Comparison of ENCODE assay signal across 13 cellular contexts in the genomic region with DNA sequence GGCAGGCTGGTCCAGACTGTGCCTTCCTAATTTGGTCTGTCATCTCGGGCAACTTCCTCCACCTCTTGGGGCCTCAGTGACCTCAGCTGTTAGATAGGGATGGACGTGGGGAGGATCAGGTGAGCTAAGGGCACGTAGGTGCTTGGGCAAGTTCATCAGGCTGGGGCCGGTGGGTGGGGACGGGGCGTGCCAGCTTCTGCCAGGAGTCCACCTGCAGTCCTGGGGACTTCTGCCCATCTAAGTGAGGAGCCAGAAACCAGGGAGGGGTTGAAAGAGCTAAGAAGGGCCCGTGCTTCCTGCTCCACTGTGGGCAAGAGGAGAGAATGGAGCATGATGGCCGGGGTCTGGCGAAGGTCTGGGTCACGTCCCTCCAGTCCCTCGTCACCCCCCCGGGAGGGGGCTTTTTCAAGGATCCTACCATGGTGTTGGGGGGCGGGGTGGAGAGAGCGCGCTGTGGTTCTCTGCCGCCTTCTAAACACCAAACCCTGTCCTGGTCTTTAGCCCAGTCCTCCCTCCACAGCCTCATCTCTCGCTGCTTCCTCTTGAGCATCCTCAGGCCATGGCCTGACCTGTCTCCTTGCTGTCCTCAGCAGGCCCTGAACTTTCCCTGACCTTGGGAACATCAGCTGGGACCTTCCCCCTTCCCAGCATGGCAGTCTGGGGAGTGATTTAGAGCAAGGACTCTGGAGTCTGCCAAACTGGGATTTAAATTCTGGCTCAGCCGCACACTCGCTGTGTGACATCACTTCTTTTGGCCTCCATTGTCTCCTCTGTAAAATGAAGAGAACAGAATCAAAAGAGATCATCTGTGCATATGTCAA. TPM values are rescaled to one million over a fixed set of nuclear protein-coding genes. Genes with fewer than 3 reads are reported as not detected.
DNase-seq lines count a peak whose midpoint lies in the region; ATAC-seq, FAIRE-seq and TF ChIP-seq lines count a peak whose summit lies in the region.
"Had no signal": no experiment of that assay in that cellular context is flagged by ENCODE, and none has a peak within 500 bp of the region (broad histone marks: within the 10 kb centered on the region; RNA-seq: fewer than 3 reads in every experiment).

No MANE protein-coding gene starts in this region.

- peaks cover 46% of the 10 kb centered on the region for H3K4me1 Mint-ChIP-seq in Calu3 (ENCODE audit: low read depth, unreplicated experiment)

- peak overlapping the region; percentile 93 for H3K27ac Mint-ChIP-seq in Calu3 (ENCODE audit: unreplicated experiment)
- H3K27ac Mint-ChIP-seq: natural killer cell treated with Interleukin-12 subunit alpha and Interleukin-12 subunit beta and Interleukin-15 and Interleukin-18, amount 100 ng/mL, for 72 hours had no signal

- H3K9me3 ChIP-seq in right lobe of liver (no peaks in the 10 kb centered on the region), skeletal muscle tissue (ENCODE audit: control insufficient read depth in 3 of 3, low read length in 3 of 3) (no peaks in the 10 kb centered on the region)

- intact Hi-C loops in Calu3 (cut with micrococcal nuclease; ENCODE audit: unreplicated experiment) (no loop called here), right lobe of liver (cut with DNase I) (no loop called here)

- H3K4me3 ChIP-seq in bronchial epithelial cell (ENCODE audit: low read depth, low read length) = no peak overlapping the region
- no peak overlapping the region for H3K4me3 ChIP-seq in right lobe of liver
- no peak overlapping the region for H3K4me3 ChIP-seq in skeletal muscle tissue (ENCODE audit: low read length in 3 of 3)

- WGBS in right lobe of liver (ENCODE audit: insufficient coverage, low coverage, low lambda C conversion rate, missing lambda C conversion rate) = 78% methylated on average over 13 of the region's 19 CpGs

- ATAC-seq in right lobe of liver = peak in 3 of 4 donors; percentile 5 to 34 (median 29)
- ATAC-seq in activated CD4-positive, CD25-positive, alpha-beta regulatory T cell treated with anti-CD3 and anti-CD28 coated beads, Interleukin-2, amount 50 U/mL, for 24 hours = no peak
- ATAC-seq in HG03159 (IDR thresholded peaks at IDR 0.05; ENCODE audit: unreplicated experiment) = no peak
- ATAC-seq: SK-N-SH treated with all-trans-retinoic acid at 6 μM for 48 hours had no signal

- no TSS peak for BruUV-seq in Calu3 (replicated peaks; lab: Mats Ljungman, UMichigan)

- H3K36me3 ChIP-seq in bronchial epithelial cell (ENCODE audit: control insufficient read depth, insufficient read depth, low read length) (no peaks in the 10 kb centered on the region), right lobe of liver (no peaks in the 10 kb centered on the region), skeletal muscle tissue (ENCODE audit: control insufficient read depth in 3 of 3, insufficient read depth in 3 of 3, low read length in 3 of 3) (no peaks in the 10 kb centered on the region)

- peak overlapping the region; percentile 16 to 68 (median 53) for H3K9ac ChIP-seq in skeletal muscle tissue (ENCODE audit: low read depth in 1 of 3, low read length in 3 of 3)

- no peaks in the 10 kb centered on the region for H3K27me3 Mint-ChIP-seq in Calu3 (ENCODE audit: unreplicated experiment)
- H3K27me3 Mint-ChIP-seq: natural killer cell treated with Interleukin-12 subunit alpha and Interleukin-12 subunit beta and Interleukin-15 and Interleukin-18, amount 100 ng/mL, for 72 hours had no signal

- no peaks in the 10 kb centered on the region for H3K9me3 Mint-ChIP-seq in Calu3 (ENCODE audit: low read depth, unreplicated experiment)
- H3K9me3 Mint-ChIP-seq: natural killer cell treated with Interleukin-12 subunit alpha and Interleukin-12 subunit beta and Interleukin-15 and Interleukin-18, amount 100 ng/mL, for 72 hours had no signal

- FAIRE-seq in bronchial epithelial cell (lab: Jason Lieb, UNC) (peak; percentile 76), GM12891 (lab: Jason Lieb, UNC) (no peak)
- FAIRE-seq: colon had no signal

- peaks cover 30% of the 10 kb centered on the region for H3K36me3 Mint-ChIP-seq in Calu3 (ENCODE audit: insufficient read depth, unreplicated experiment)
- H3K36me3 Mint-ChIP-seq: natural killer cell treated with Interleukin-12 subunit alpha and Interleukin-12 subunit beta and Interleukin-15 and Interleukin-18, amount 100 ng/mL, for 72 hours had no signal

- CTCF ChIA-PET in Calu3 (lab: Charles Lee) = interaction anchor here (1.0 to 1.5 kb wide), 5 partner anchors 22 to 99 kb away, joined by 3 to 7 read pairs (median 3); a partner anchor contains a TSS

- DNase-seq in Calu3 (no peak), bronchial epithelial cell (ENCODE audit: low read depth) (no peak), right lobe of liver (no peak), GM12891 (ENCODE audit: insufficient read length, low spot score) (no peak)
- no peak for DNase-seq in activated CD4-positive, alpha-beta T cell treated with anti-CD3 and anti-CD28 coated beads, Interleukin-2, amount 50 U/mL, for 48 hours
- DNase-seq: activated naive CD4-positive, alpha-beta T cell treated with Interleukin-2 at 50 U/mL for 16 hours; NCI-H1048 had no signal

- H3K4me1 ChIP-seq in right lobe of liver = no peaks in the 10 kb centered on the region
- H3K4me1 ChIP-seq in skeletal muscle tissue (ENCODE audit: control insufficient read depth in 3 of 3, insufficient read depth in 3 of 3, low read length in 3 of 3) = peaks cover 13 to 31% (median 16%) of the 10 kb centered on the region in 3 donors

- no peak overlapping the region for H3K4me3 Mint-ChIP-seq in Calu3 (ENCODE audit: low read depth, unreplicated experiment)
- H3K4me3 Mint-ChIP-seq: natural killer cell treated with Interleukin-12 subunit alpha and Interleukin-12 subunit beta and Interleukin-15 and Interleukin-18, amount 100 ng/mL, for 72 hours had no signal

- H3K27ac ChIP-seq in right lobe of liver (peak overlapping the region; percentile 15 to 68 (median 29)), skeletal muscle tissue (ENCODE audit: low read depth, low read length) (peak overlapping the region; percentile 92)

- TF ChIP-seq POLR2A in right lobe of liver (IDR thresholded peaks at IDR 0.05) (no peak), GM12891 (IDR thresholded peaks at IDR 0.05; ENCODE audit: low read depth, low read length) (no peak)

- TF ChIP-seq CTCF in Calu3 (IDR thresholded peaks at IDR 0.05; ENCODE audit: unreplicated experiment) (no peak), bronchial epithelial cell (IDR thresholded peaks at IDR 0.05; ENCODE audit: insufficient read depth, low read length, severe bottlenecking) (no peak), right lobe of liver (IDR thresholded peaks at IDR 0.05) (no peak)

- H3K27me3 ChIP-seq in bronchial epithelial cell (ENCODE audit: control insufficient read depth, insufficient read depth, low read length) = no peaks in the 10 kb centered on the region
- H3K27me3 ChIP-seq in right lobe of liver = no peaks in the 10 kb centered on the region
- no peaks in the 10 kb centered on the region for H3K27me3 ChIP-seq in skeletal muscle tissue (ENCODE audit: control insufficient read depth in 3 of 3, insufficient read depth in 3 of 3, low read length in 3 of 3)

TF ChIP-seq in GM12891, 5 proteins besides CTCF, POLR2A, EP300 and RAD21:
- TF ChIP-seq PAX5 (IDR thresholded peaks at IDR 0.05; ENCODE audit: insufficient read depth, low read length, severe bottlenecking) (no peak), POLR2AphosphoS5 (IDR thresholded peaks at IDR 0.05; ENCODE audit: low read depth, low read length) (no peak), TAF1 (IDR thresholded peaks at IDR 0.05; ENCODE audit: low read depth, low read length) (no peak), POU2F2 (IDR thresholded peaks at IDR 0.05; ENCODE audit: low read depth, low read length) (no peak), SPI1 (IDR thresholded peaks at IDR 0.05; ENCODE audit: low read depth, low read length) (no peak)
TF ChIP-seq in GM12891: peak in this region for 0.

RNA-seq across cellular contexts. Expression of a gene that starts 21.6 kb away (rescaled TPM):
- total RNA-seq in Calu3 (2022) = 63.4 and 104 TPM in 2 replicates
- 3.9 and 22.8 TPM in 2 replicates for total RNA-seq in bronchial epithelial cell
- 10 to 100 TPM in 1 of 6 experiments, 1 to 10 TPM in 5; 3.0 to 12.4 (median 7.3) TPM for total RNA-seq in right lobe of liver
- 2.6 TPM for total RNA-seq in skeletal muscle tissue
- 0.47 TPM for polyA plus RNA-seq in GM12891 (2012; ENCODE audit: low read depth, missing spikeins)
- total RNA-seq: natural killer cell treated with Interleukin-12 subunit alpha and Interleukin-12 subunit beta and Interleukin-15 and Interleukin-18, amount 100 ng/mL, for 72 hours had no signal

RNA-seq across cellular contexts. Expression of a gene that starts 34.9 kb away (rescaled TPM):
- total RNA-seq in Calu3 (2022) (61.6 and 64.2 TPM in 2 replicates), bronchial epithelial cell (45.1 and 60.6 TPM in 2 replicates), right lobe of liver (10 to 100 TPM; 16.3 to 32.0 (median 23.7) TPM), skeletal muscle tissue (30.3 TPM)
- polyA plus RNA-seq in GM12891 (2012; ENCODE audit: low read depth, missing spikeins) = 41.7 TPM

RNA-seq across cellular contexts. Expression of a gene that starts 40.1 kb away (rescaled TPM):
- 1.1 and 1.8 TPM in 2 replicates for total RNA-seq in Calu3 (2022)
- 6.6 and 24.1 TPM in 2 replicates for total RNA-seq in bronchial epithelial cell
- under 1 TPM; 0.09 to 0.92 (median 0.27) TPM for total RNA-seq in right lobe of liver
- total RNA-seq in skeletal muscle tissue = not detected
- not detected for polyA plus RNA-seq in GM12891 (2012; ENCODE audit: low read depth, missing spikeins)
- total RNA-seq: natural killer cell treated with Interleukin-12 subunit alpha and Interleukin-12 subunit beta and Interleukin-15 and Interleukin-18, amount 100 ng/mL, for 72 hours had no signal

Comparison
In these comparisons a context has a peak if more than half of its experiments do, and no peak if none do; other contexts are left out.
1. ATAC-seq: peak in right lobe of liver (3 of 4); none in activated CD4-positive, CD25-positive, alpha-beta regulatory T cell treated with anti-CD3 and anti-CD28 coated beads, Interleukin-2, amount 50 U/mL, for 24 hours (0 of 2) and HG03159 (single experiment).